Comparison of ENCODE assay signal across 23 cellular contexts in the genomic region with DNA sequence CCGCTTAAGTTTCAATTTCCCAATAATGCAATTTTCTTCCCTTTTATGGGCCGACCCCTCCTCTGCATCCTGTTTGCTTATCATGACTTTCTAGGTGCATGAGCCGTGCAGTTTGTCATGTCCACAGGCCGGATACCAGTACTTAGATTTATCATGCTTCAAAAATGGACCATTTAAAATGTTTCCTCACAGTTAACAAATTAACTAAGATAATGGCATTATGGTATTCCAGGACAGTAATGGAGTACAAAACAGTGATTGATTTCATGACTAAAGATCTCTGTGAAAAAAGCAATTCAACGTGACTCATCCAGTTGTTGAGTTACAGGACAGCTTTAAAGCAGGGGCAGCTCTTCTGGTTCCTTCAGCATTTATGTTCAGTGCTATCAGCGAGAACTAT. TPM values are rescaled to one million over a fixed set of nuclear protein-coding genes. Genes with fewer than 3 reads are reported as not detected.
DNase-seq lines count a peak whose midpoint lies in the region; TF ChIP-seq lines count a peak whose summit lies in the region.
"Had no signal": no experiment of that assay in that cellular context is flagged by ENCODE, and none has a peak within 500 bp of the region (broad histone marks: within the 10 kb centered on the region; RNA-seq: fewer than 3 reads in every experiment).

No MANE protein-coding gene starts in this region.

- H3K9ac ChIP-seq in fibroblast of lung (ENCODE audit: insufficient read depth, low read length), result no peak overlapping the region
- H3K9ac ChIP-seq: neural progenitor cell had no signal

- DNase-seq in EL (peak; percentile 7), SK-N-DZ (ENCODE audit: low spot score) (peak; percentile 34), fibroblast of lung (ENCODE audit: low read depth in 2 of 2) (peak; percentile 36 to 64), osteoblast (ENCODE audit: insufficient read length, low spot score, missing footprints) (peak; percentile 44), tibial artery (no peak), NCI-H748 (lab: John Stamatoyannopoulos, UW; ENCODE audit: unreplicated experiment) (no peak), inferior parietal cortex (ENCODE audit: extremely low spot score) (no peak)
- no peak for DNase-seq in activated naive CD4-positive, alpha-beta T cell treated with Interleukin-2 at 50 U/mL for 16 hours
- DNase-seq: activated CD4-positive, CD25-positive, alpha-beta regulatory T cell; activated CD8-positive, alpha-beta T cell treated with anti-CD3 and anti-CD28 coated beads, Interleukin-2, amount 10 ng/mL, durations not matched to agents 7 days and 5 days; activated T-cell treated with anti-CD3 and anti-CD28 coated beads, Interleukin-2, amount 50 U/mL, for 4 hours; body of pancreas; CD4-positive, alpha-beta T cell; colonic mucosa; left lung; midbrain; NCI-H2171 treated with DMSO at 0.1 percent for 48 hours; NCI-H82; PC-9; stimulated activated CD4-positive, alpha-beta T cell treated with anti-CD3 and anti-CD28 coated beads, Interleukin-12 subunit alpha, Interleukin-12 subunit beta, amount 100 ng/mL, for 4 hours; substantia nigra; uterus had no signal

- no peak overlapping the region for H3K27ac ChIP-seq in fibroblast of lung (ENCODE audit: insufficient read depth, low read length)
- no peak overlapping the region for H3K27ac ChIP-seq in osteoblast (ENCODE audit: low read depth, low read length)
- no peak overlapping the region for H3K27ac ChIP-seq in tibial artery
- H3K27ac ChIP-seq: colonic mucosa, left lung, neural progenitor cell, PC-9, uterus had no signal

- H3K4me3 ChIP-seq in fibroblast of lung (replicated peaks in 1 of 4; ENCODE audit: control extremely low read depth in 1 of 4, insufficient read depth in 1 of 4, low read depth in 3 of 4, low read length in 4 of 4) (no peak overlapping the region), osteoblast (ENCODE audit: insufficient read depth, low read length) (no peak overlapping the region), tibial artery (no peak overlapping the region)
- H3K4me3 ChIP-seq: body of pancreas, colonic mucosa, left lung, neural progenitor cell, PC-9, uterus had no signal

- H3K36me3 ChIP-seq in fibroblast of lung (ENCODE audit: control insufficient read depth, insufficient read depth, low read length), result no peaks in the 10 kb centered on the region
- H3K36me3 ChIP-seq in osteoblast (ENCODE audit: insufficient read depth, low read length), result no peaks in the 10 kb centered on the region
- H3K36me3 ChIP-seq in tibial artery, result no peaks in the 10 kb centered on the region
- H3K36me3 ChIP-seq: colonic mucosa, left lung, neural progenitor cell, uterus had no signal

- H3K27me3 ChIP-seq in fibroblast of lung (ENCODE audit: control insufficient read depth, insufficient read depth, low read length) (no peaks in the 10 kb centered on the region), osteoblast (ENCODE audit: insufficient read depth, low read length) (no peaks in the 10 kb centered on the region), tibial artery (no peaks in the 10 kb centered on the region)
- H3K27me3 ChIP-seq: body of pancreas, colonic mucosa, left lung, neural progenitor cell, uterus had no signal

- H3K4me2 ChIP-seq in fibroblast of lung (ENCODE audit: extremely low read depth, insufficient read depth, low read length) (no peak overlapping the region), osteoblast (ENCODE audit: insufficient read depth, low read length) (peak overlapping the region; percentile 35)
- H3K4me2 ChIP-seq: neural progenitor cell, PC-9 had no signal

- H3K9me3 ChIP-seq in fibroblast of lung (ENCODE audit: control insufficient read depth, insufficient read depth, low read depth, low read length), result no peaks in the 10 kb centered on the region
- no peaks in the 10 kb centered on the region for H3K9me3 ChIP-seq in osteoblast (ENCODE audit: low read depth, low read length)
- no peaks in the 10 kb centered on the region for H3K9me3 ChIP-seq in tibial artery
- H3K9me3 ChIP-seq: body of pancreas, colonic mucosa, left lung, uterus had no signal

- intact Hi-C loops in tibial artery (cut with DNase I; ENCODE audit: low total_unique reads), result no loop called here

- H2AFZ ChIP-seq in fibroblast of lung (ENCODE audit: low read length) (no peak overlapping the region), osteoblast (ENCODE audit: low read length) (no peak overlapping the region)
- H2AFZ ChIP-seq: neural progenitor cell, PC-9 had no signal

- peaks cover 9% of the 10 kb centered on the region for H3K79me2 ChIP-seq in fibroblast of lung (ENCODE audit: control insufficient read depth, insufficient read depth, low read length)
- peaks cover 72% of the 10 kb centered on the region for H3K79me2 ChIP-seq in osteoblast (ENCODE audit: insufficient read depth, low read length)

- H4K20me1 ChIP-seq in fibroblast of lung (ENCODE audit: control insufficient read depth, extremely low read depth, insufficient read depth, low read length), result no peaks in the 10 kb centered on the region
- H4K20me1 ChIP-seq in osteoblast (ENCODE audit: insufficient read depth, low read length), result peaks cover 26% of the 10 kb centered on the region

- H3K4me1 ChIP-seq in fibroblast of lung (ENCODE audit: control insufficient read depth, extremely low read depth, insufficient read depth, low read length) (no peaks in the 10 kb centered on the region), osteoblast (ENCODE audit: insufficient read depth, low read length) (peaks cover 19% of the 10 kb centered on the region), tibial artery (peaks cover 0 to 30% (median under 1%) of the 10 kb centered on the region in 4 donors)
- H3K4me1 ChIP-seq: colonic mucosa, neural progenitor cell had no signal

- TF ChIP-seq CTCF in fibroblast of lung (conservative IDR thresholded peaks at IDR 0.05 in 1 of 2, IDR thresholded peaks at IDR 0.05 in 1 of 2; ENCODE audit: low read depth in 1 of 2, low read length in 2 of 2) (no peak), osteoblast (IDR thresholded peaks at IDR 0.05; ENCODE audit: extremely low read depth, low read depth, low read length) (no peak), tibial artery (IDR thresholded peaks at IDR 0.05) (no peak)

RNA-seq across cellular contexts. Expression of a gene that starts 23.0 kb away (rescaled TPM):
- polyA plus RNA-seq in SK-N-DZ (2014; cell fraction: cytosol; rRNA removed), result 7.5 and 8.8 TPM in 2 replicates
- 8.7 and 10.4 TPM in 2 replicates for polyA plus RNA-seq in SK-N-DZ (2014; cell fraction: nucleus; rRNA removed)
- total RNA-seq in fibroblast of lung (29.0 and 32.9 TPM in 2 replicates), osteoblast (66.3 and 98.1 TPM in 2 replicates)
- polyA plus RNA-seq in fibroblast of lung, result 10.3 and 11.1 TPM in 2 replicates
- polyA plus RNA-seq in fibroblast of lung (2012), result 7.8 and 9.0 TPM in 2 replicates
- 5.1 and 25.2 TPM in 2 replicates for polyA minus RNA-seq in fibroblast of lung (ENCODE audit: low replicate concordance)

RNA-seq across cellular contexts. Expression of a gene that starts 28.6 kb away (rescaled TPM):
- 18.7 and 21.0 TPM in 2 replicates for polyA plus RNA-seq in SK-N-DZ (2014; cell fraction: cytosol; rRNA removed)
- polyA plus RNA-seq in SK-N-DZ (2014; cell fraction: nucleus; rRNA removed), result 6.9 and 8.7 TPM in 2 replicates
- total RNA-seq in fibroblast of lung (39.3 and 42.1 TPM in 2 replicates), osteoblast (74.3 and 77.1 TPM in 2 replicates)
- 41.7 and 50.8 TPM in 2 replicates for polyA plus RNA-seq in fibroblast of lung
- 20.6 and 22.6 TPM in 2 replicates for polyA plus RNA-seq in fibroblast of lung (2012)
- polyA minus RNA-seq in fibroblast of lung (ENCODE audit: low replicate concordance), result 3.3 and 5.6 TPM in 2 replicates

Comparison
In these comparisons a context has a peak if more than half of its experiments do, and no peak if none do; other contexts are left out.
1. DNase-seq: peak in EL (single experiment), SK-N-DZ (single experiment), fibroblast of lung (2 of 2) and osteoblast (single experiment); none in tibial artery (0 of 2), activated naive CD4-positive, alpha-beta T cell treated with Interleukin-2 at 50 U/mL for 16 hours (single experiment), NCI-H748 (single experiment) and inferior parietal cortex (single experiment).